ENCODE assay signal across 8 cellular contexts in genomic region chr11:83816572-83817187, GRCh38.
DNase-seq lines count a peak whose midpoint lies in the region; ATAC-seq and TF ChIP-seq lines count a peak whose summit lies in the region.

No MANE protein-coding gene starts in this region.

- H3K27me3 ChIP-seq in BE2C (no peaks in the 10 kb centered on the region), gastroesophageal sphincter (peaks cover 4% of the 10 kb centered on the region)

- no peak for ATAC-seq in gastroesophageal sphincter
- no peak for ATAC-seq in GM18519 (IDR thresholded peaks at IDR 0.05; ENCODE audit: low FRiP score, unreplicated experiment)
- ATAC-seq in GM19351 (IDR thresholded peaks at IDR 0.05; ENCODE audit: unreplicated experiment): no peak
- no peak for ATAC-seq in Right ventricle myocardium inferior
- ATAC-seq in GM21576 (IDR thresholded peaks at IDR 0.05; ENCODE audit: unreplicated experiment): no peak

- TF ChIP-seq POLR2A in gastroesophageal sphincter (IDR thresholded peaks at IDR 0.05): no peak

- H3K9me3 ChIP-seq in BE2C: no peaks in the 10 kb centered on the region
- H3K9me3 ChIP-seq in gastroesophageal sphincter: no peaks in the 10 kb centered on the region

- H3K36me3 ChIP-seq in BE2C: no peaks in the 10 kb centered on the region
- no peaks in the 10 kb centered on the region for H3K36me3 ChIP-seq in gastroesophageal sphincter

- no peak for TF ChIP-seq EP300 in gastroesophageal sphincter (IDR thresholded peaks at IDR 0.05)

- H3K4me1 ChIP-seq in BE2C (peaks cover 6% of the 10 kb centered on the region; the same call in 1 of the 2 replicates), gastroesophageal sphincter (no peaks in the 10 kb centered on the region)

- no peak for DNase-seq in BE2C
- DNase-seq in HFF-Myc (ENCODE audit: extremely low read depth, low read depth): no peak
- DNase-seq in SK-N-DZ (ENCODE audit: low spot score): peak; percentile 37
- no peak for DNase-seq in Right ventricle myocardium inferior (ENCODE audit: missing footprints)

- no peak overlapping the region for H3K4me3 ChIP-seq in BE2C (ENCODE audit: low read depth, low read length)
- H3K4me3 ChIP-seq in HFF-Myc (replicated peaks; ENCODE audit: low read depth, low read length): no peak overlapping the region
- no peak overlapping the region for H3K4me3 ChIP-seq in gastroesophageal sphincter

- intact Hi-C loops in Right ventricle myocardium inferior (cut with DNase I): loop anchor here (2.0 kb wide), 1 partner anchor 526 kb away; no protein-coding TSS in a partner anchor

- WGBS in gastroesophageal sphincter (ENCODE audit: low coverage in 1 of 2), 2 donors: 31 to 47% methylated on average over 2 of the region's 2 CpGs

- H3K27ac ChIP-seq in gastroesophageal sphincter: no peak overlapping the region

- peak; percentile 67 for TF ChIP-seq CTCF in BE2C (IDR thresholded peaks at IDR 0.05; ENCODE audit: low read depth, low read length)
- peak; percentile 51 for TF ChIP-seq CTCF in HFF-Myc (IDR thresholded peaks at IDR 0.05; ENCODE audit: low read depth, low read length, missing control alignments)
- peak in 3 of 4 experiments; percentile 18 to 39 (median 25) for TF ChIP-seq CTCF in gastroesophageal sphincter (IDR thresholded peaks at IDR 0.05)
